ENCODE assay signal across 1 cellular context in genomic region chr20:59204201-59204894, GRCh38.
TF ChIP-seq lines count a peak whose summit lies in the region.

No MANE protein-coding gene starts in this region.

TF ChIP-seq in HepG2, 621 proteins besides CTCF, POLR2A, EP300 and RAD21 (continued from another document):
- TF ChIP-seq MNT (IDR thresholded peaks at IDR 0.05) = peak; percentile 97
